Comparison of ENCODE assay signal across 8 cellular contexts in genomic region chr12:48787791-48788521, GRCh38. TPM values are rescaled to one million over a fixed set of nuclear protein-coding genes. Genes with fewer than 3 reads are reported as not detected.
DNase-seq lines count a peak whose midpoint lies in the region; ATAC-seq, FAIRE-seq and TF ChIP-seq lines count a peak whose summit lies in the region.

No MANE protein-coding gene starts in this region.

- no peaks in the 10 kb centered on the region for H3K4me1 ChIP-seq in CD4-positive, alpha-beta memory T cell (ENCODE audit: insufficient read depth, low read length)
- peaks cover 0 to 19% (median 15%) of the 10 kb centered on the region in 3 donors for H3K4me1 ChIP-seq in pancreas

- CTCF ChIA-PET in CD4-positive, alpha-beta memory T cell (lab: Charles Lee; ENCODE audit: partially characterized antibody) = interaction anchor here (0.7 kb wide), 1 partner anchor 342 kb away, joined by 3 read pairs; no protein-coding TSS in a partner anchor

- peaks cover 34 to 46% of the 10 kb centered on the region in 2 donors for H3K27me3 Mint-ChIP-seq in CD4-positive, alpha-beta memory T cell

- ATAC-seq in pancreas (peak in 1 of 4 donors; percentile 7), GM18502 (IDR thresholded peaks at IDR 0.05; ENCODE audit: poor library complexity, unreplicated experiment) (no peak)

- no peaks in the 10 kb centered on the region for H3K36me3 Mint-ChIP-seq in CD4-positive, alpha-beta memory T cell

- no peak for FAIRE-seq in pancreas (lab: Jason Lieb, UNC)

- H3K9me3 ChIP-seq in CD4-positive, alpha-beta memory T cell (ENCODE audit: control insufficient read depth in 1 of 2, low read length in 2 of 2) = no peaks in the 10 kb centered on the region
- no peaks in the 10 kb centered on the region for H3K9me3 ChIP-seq in pancreas

- intact Hi-C loops in CD4-positive, alpha-beta memory T cell (cut with micrococcal nuclease) = no loop called here
- intact Hi-C loops in pancreas (cut with DNase I) = no loop called here

- WGBS in pancreas, 2 donors = 4% methylated on average over 11 of the region's 11 CpGs

- peaks cover 0 to 18% (median 5%) of the 10 kb centered on the region in 4 donors for H3K4me1 Mint-ChIP-seq in CD4-positive, alpha-beta memory T cell

- DNase-seq in CD4-positive, alpha-beta memory T cell = no peak
- DNase-seq in UCSD-AML1 (lab: John Stamatoyannopoulos, UW; ENCODE audit: unreplicated experiment) (peak; percentile 43), glomerular visceral epithelial cell (ENCODE audit: extremely low spot score) (peak; percentile 16), pancreas (peak in 1 of 6 donors; percentile 54), dedifferentiated amniotic fluid mesenchymal stem cell (ENCODE audit: extremely low spot score) (no peak), foreskin melanocyte (no peak), NCI-H2081 treated with DMSO at 0.1 percent for 48 hours (lab: John Stamatoyannopoulos, UW) (no peak)

- TF ChIP-seq CTCF in pancreas (IDR thresholded peaks at IDR 0.05) = no peak

- peak overlapping the region; percentile 44 to 79 (median 72) for H3K4me3 Mint-ChIP-seq in CD4-positive, alpha-beta memory T cell

- no peaks in the 10 kb centered on the region for H3K9me3 Mint-ChIP-seq in CD4-positive, alpha-beta memory T cell

- H3K4me3 ChIP-seq in CD4-positive, alpha-beta memory T cell (ENCODE audit: low read length in 2 of 2) = no peak overlapping the region
- H3K4me3 ChIP-seq in pancreas = peak overlapping the region; percentile 63 to 98 (median 85)

- POLR2A ChIA-PET in CD4-positive, alpha-beta memory T cell (lab: Charles Lee; ENCODE audit: partially characterized antibody) = no interaction called here

- no peak overlapping the region for H3K27ac ChIP-seq in CD4-positive, alpha-beta memory T cell (ENCODE audit: low read depth, low read length)
- peak overlapping the region in 3 of 4 donors; percentile 16 to 66 (median 50) for H3K27ac ChIP-seq in pancreas

- no peak overlapping the region for H3K27ac Mint-ChIP-seq in CD4-positive, alpha-beta memory T cell

- no peaks in the 10 kb centered on the region for H3K36me3 ChIP-seq in CD4-positive, alpha-beta memory T cell (ENCODE audit: insufficient read depth, low read length)
- H3K36me3 ChIP-seq in pancreas = peaks cover 0 to 1% (median 0%) of the 10 kb centered on the region in 3 donors

- H3K27me3 ChIP-seq in CD4-positive, alpha-beta memory T cell (ENCODE audit: insufficient read depth, low read length) = peaks cover 15% of the 10 kb centered on the region
- H3K27me3 ChIP-seq in pancreas = no peaks in the 10 kb centered on the region

RNA-seq across cellular contexts. Expression of gene ADCY6, which starts 0.9 kb away (rescaled TPM):
- not detected for total RNA-seq in CD4-positive, alpha-beta memory T cell
- not detected for polyA plus RNA-seq in CD4-positive, alpha-beta memory T cell
- total RNA-seq in pancreas = 10 to 100 TPM; 12.9 to 29.0 (median 20.2) TPM
- polyA plus RNA-seq in pancreas = 10 to 100 TPM; 31.7 to 53.4 TPM

RNA-seq across cellular contexts. Expression of gene CACNB3, which starts 30.3 kb away (rescaled TPM):
- total RNA-seq in CD4-positive, alpha-beta memory T cell = 10 to 100 TPM; 17.2 to 17.9 TPM
- polyA plus RNA-seq in CD4-positive, alpha-beta memory T cell = 1 to 10 TPM; 1.5 to 4.0 TPM
- total RNA-seq in pancreas = 10 to 100 TPM in 1 of 6 donors, 1 to 10 TPM in 5; 1.3 to 16.3 (median 4.3) TPM
- polyA plus RNA-seq in pancreas = 1 to 10 TPM; 6.5 to 8.9 TPM

Comparison
In these comparisons a context has a peak if more than half of its experiments do, and no peak if none do; other contexts are left out.
1. DNase-seq: peak in UCSD-AML1 (single experiment) and glomerular visceral epithelial cell (single experiment); none in CD4-positive, alpha-beta memory T cell (0 of 5), dedifferentiated amniotic fluid mesenchymal stem cell (single experiment), foreskin melanocyte (single experiment) and NCI-H2081 treated with DMSO at 0.1 percent for 48 hours (single experiment).
2. H3K4me3 ChIP-seq: peak in pancreas (4 of 4); none in CD4-positive, alpha-beta memory T cell (0 of 2).
3. RNA of gene ADCY6, which starts 0.9 kb away (total RNA-seq): 12.9 to 29.0 TPM in pancreas; not detected in CD4-positive, alpha-beta memory T cell; every median in the first group is over 10 times any median in the second.